ENCODE assay signal across 21 cellular contexts in genomic region chr17:15469260-15469659, GRCh38. TPM values are rescaled to one million over a fixed set of nuclear protein-coding genes. Genes with fewer than 3 reads are reported as not detected.
A peak's percentile ranks its signal among the peaks of the same experiment; 100 is the strongest.
DNase-seq lines count a peak whose midpoint lies in the region; ATAC-seq, FAIRE-seq and TF ChIP-seq lines count a peak whose summit lies in the region.
"Had no signal": no experiment of that assay in that cellular context is flagged by ENCODE, and none has a peak within 500 bp of the region (broad histone marks: within the 10 kb centered on the region; RNA-seq: fewer than 3 reads in every experiment).

No MANE protein-coding gene starts in this region.

- H3F3A ChIP-seq in SK-N-SH (replicated peaks; ENCODE audit: insufficient read depth), result peaks cover 3% of the 10 kb centered on the region

- FAIRE-seq in frontal cortex (lab: Jason Lieb, UNC), result no peak
- FAIRE-seq: D721Med had no signal

- H3K36me3 Mint-ChIP-seq in activated CD8-positive, alpha-beta T cell treated with anti-CD3 and anti-CD28 coated beads, Interleukin-2, amount 10 ng/mL, durations not matched to agents 7 days and 5 days (ENCODE audit: low read depth), result no peaks in the 10 kb centered on the region
- H3K36me3 Mint-ChIP-seq in CD14-positive monocyte, result no peaks in the 10 kb centered on the region
- H3K36me3 Mint-ChIP-seq: memory B cell had no signal

- 0 out of 2 replicates have a peak overlapping the region, but pooled peaks have one; percentile 45 for H3K4me2 ChIP-seq in SK-N-SH

- H3K27ac ChIP-seq in HEK293 (ENCODE audit: extremely low read depth, low read depth, low read length), result no peak overlapping the region
- H3K27ac ChIP-seq in SK-N-SH (ENCODE audit: low read depth in 2 of 2, low read length in 1 of 2), result peak overlapping the region in 1 of 2 experiments; percentile 34; a peak in 1 of 4 replicates
- no peak overlapping the region for H3K27ac ChIP-seq in psoas muscle

- no peaks in the 10 kb centered on the region for H4K20me1 ChIP-seq in SK-N-SH (ENCODE audit: insufficient read depth)

- H3K27me3 ChIP-seq in SK-N-SH (ENCODE audit: insufficient read depth) (no peaks in the 10 kb centered on the region), psoas muscle (ENCODE audit: insufficient read depth in 3 of 3, low read length in 2 of 3) (no peaks in the 10 kb centered on the region)

- 57% methylated on average over 3 of the region's 7 CpGs for WGBS in SK-N-SH (ENCODE audit: low lambda C conversion rate)
- 34 to 59% (median 43%) methylated on average over 7 of the region's 7 CpGs for WGBS in psoas muscle, 3 donors

- H3K36me3 ChIP-seq in HEK293 (ENCODE audit: control insufficient read depth in 2 of 2, insufficient read depth in 1 of 2, low read length in 2 of 2), result peaks cover 4 to 5% of the 10 kb centered on the region in 2 experiments; a peak in 2 of 3 replicates
- no peaks in the 10 kb centered on the region for H3K36me3 ChIP-seq in SK-N-SH (replicated peaks in 1 of 2; ENCODE audit: control insufficient read depth in 1 of 2, insufficient read depth in 2 of 2, low read length in 1 of 2)
- H3K36me3 ChIP-seq in psoas muscle (ENCODE audit: insufficient read depth in 1 of 2, low read depth in 1 of 2), result no peaks in the 10 kb centered on the region

- H3K4me3 Mint-ChIP-seq in activated CD8-positive, alpha-beta T cell treated with anti-CD3 and anti-CD28 coated beads, Interleukin-2, amount 10 ng/mL, durations not matched to agents 7 days and 5 days, result no peak overlapping the region
- no peak overlapping the region for H3K4me3 Mint-ChIP-seq in CD14-positive monocyte
- H3K4me3 Mint-ChIP-seq: activated naive CD8-positive, alpha-beta T cell treated with anti-CD3 and anti-CD28 coated beads, Interleukin-2, amount 10 ng/mL, durations not matched to agents 7 days and 5 days; activated T-cell treated with anti-CD3 and anti-CD28 coated beads, Interleukin-2, amount 50 U/mL, for 24 hours; memory B cell; nephron progenitor cell had no signal

- TF ChIP-seq CTCF in HEK293 (tag by site-specific recombination; IDR thresholded peaks at IDR 0.05) (no peak), SK-N-SH (IDR thresholded peaks at IDR 0.05) (no peak), fibroblast of pulmonary artery (IDR thresholded peaks at IDR 0.05; ENCODE audit: low read length, missing control alignments) (no peak), psoas muscle (IDR thresholded peaks at IDR 0.05) (no peak), CD14-positive monocyte (IDR thresholded peaks at IDR 0.05) (no peak)

- H3K79me2 ChIP-seq in SK-N-SH (ENCODE audit: insufficient read depth), result no peaks in the 10 kb centered on the region

- H3K4me1 ChIP-seq in HEK293 (ENCODE audit: control insufficient read depth, insufficient read depth, low read length), result no peaks in the 10 kb centered on the region
- H3K4me1 ChIP-seq in SK-N-SH (ENCODE audit: control insufficient read depth in 1 of 2, insufficient read depth in 2 of 2, low read depth in 1 of 2, low read length in 1 of 2), result peaks cover 11 to 26% of the 10 kb centered on the region in 2 experiments; a peak in 1 of 4 replicates
- peaks cover under 1% of the 10 kb centered on the region for H3K4me1 ChIP-seq in psoas muscle

- peak; percentile 15; the same call in 1 of the 2 replicates for TF ChIP-seq RAD21 in SK-N-SH (IDR thresholded peaks at IDR 0.05; ENCODE audit: low read length)

- TF ChIP-seq EP300 in SK-N-SH (IDR thresholded peaks at IDR 0.05; ENCODE audit: borderline replicate concordance in 1 of 2, low read depth in 1 of 2, low read length in 1 of 2), result peak in 1 of 2 experiments; percentile 12; a peak in 1 of 4 replicates

- POLR2A ChIA-PET in HEK293 (lab: Yijun Ruan, JAX), result no interaction called here
- POLR2A ChIA-PET in SK-N-SH (lab: Yijun Ruan, JAX), result no interaction called here
- POLR2A ChIA-PET in activated CD8-positive, alpha-beta T cell treated with anti-CD3 and anti-CD28 coated beads, Interleukin-2, amount 10 ng/mL, durations not matched to agents 7 days and 5 days (lab: Charles Lee), result no interaction called here

- no peak overlapping the region for H2AFZ ChIP-seq in SK-N-SH (ENCODE audit: low read depth)

- H3K4me3 ChIP-seq in HEK293 (ENCODE audit: low read depth, low read length) (no peak overlapping the region), SK-N-SH (ENCODE audit: low read depth in 2 of 2, low read length in 1 of 2) (no peak overlapping the region), fibroblast of pulmonary artery (replicated peaks; ENCODE audit: low read depth, low read length) (no peak overlapping the region), psoas muscle (no peak overlapping the region)

- CTCF ChIA-PET in HEK293 (lab: Yijun Ruan, JAX), result interaction anchor here (0.6 to 1.3 kb wide), 2 partner anchors 19 to 34 kb away, joined by 4 to 5 read pairs; no protein-coding TSS in a partner anchor
- CTCF ChIA-PET in SK-N-SH (lab: Yijun Ruan, JAX), result interaction anchor here (1.3 kb wide), 1 partner anchor 33 kb away, joined by 3 read pairs; no protein-coding TSS in a partner anchor
- CTCF ChIA-PET in activated CD8-positive, alpha-beta T cell treated with anti-CD3 and anti-CD28 coated beads, Interleukin-2, amount 10 ng/mL, durations not matched to agents 7 days and 5 days (lab: Charles Lee), result no interaction called here

- no peaks in the 10 kb centered on the region for H3K9me3 ChIP-seq in HEK293 (ENCODE audit: control insufficient read depth, insufficient read depth, low read depth, low read length)
- H3K9me3 ChIP-seq in SK-N-SH, result no peaks in the 10 kb centered on the region
- no peaks in the 10 kb centered on the region for H3K9me3 ChIP-seq in psoas muscle

- no peaks in the 10 kb centered on the region for H3K4me1 Mint-ChIP-seq in activated CD8-positive, alpha-beta T cell treated with anti-CD3 and anti-CD28 coated beads, Interleukin-2, amount 10 ng/mL, durations not matched to agents 7 days and 5 days (ENCODE audit: low read depth)
- no peaks in the 10 kb centered on the region for H3K4me1 Mint-ChIP-seq in CD14-positive monocyte
- H3K4me1 Mint-ChIP-seq: activated naive CD8-positive, alpha-beta T cell treated with anti-CD3 and anti-CD28 coated beads, Interleukin-2, amount 10 ng/mL, durations not matched to agents 7 days and 5 days; memory B cell had no signal

- no peak overlapping the region for H3K27ac Mint-ChIP-seq in activated CD8-positive, alpha-beta T cell treated with anti-CD3 and anti-CD28 coated beads, Interleukin-2, amount 10 ng/mL, durations not matched to agents 7 days and 5 days
- no peak overlapping the region for H3K27ac Mint-ChIP-seq in CD14-positive monocyte
- H3K27ac Mint-ChIP-seq: activated naive CD8-positive, alpha-beta T cell treated with anti-CD3 and anti-CD28 coated beads, Interleukin-2, amount 10 ng/mL, durations not matched to agents 7 days and 5 days; activated T-cell treated with anti-CD3 and anti-CD28 coated beads, Interleukin-2, amount 50 U/mL, for 24 hours; memory B cell; nephron progenitor cell had no signal

- ATAC-seq in psoas muscle, result peak in 3 of 4 donors; percentile 40 to 56 (median 45)
- ATAC-seq in activated CD8-positive, alpha-beta T cell treated with anti-CD3 and anti-CD28 coated beads, Interleukin-2, amount 10 ng/mL, durations not matched to agents 7 days and 5 days, result no peak

- H3K9me3 Mint-ChIP-seq in activated CD8-positive, alpha-beta T cell treated with anti-CD3 and anti-CD28 coated beads, Interleukin-2, amount 10 ng/mL, durations not matched to agents 7 days and 5 days (ENCODE audit: insufficient read depth), result no peaks in the 10 kb centered on the region
- H3K9me3 Mint-ChIP-seq in CD14-positive monocyte, result no peaks in the 10 kb centered on the region
- H3K9me3 Mint-ChIP-seq: activated naive CD8-positive, alpha-beta T cell treated with anti-CD3 and anti-CD28 coated beads, Interleukin-2, amount 10 ng/mL, durations not matched to agents 7 days and 5 days; activated T-cell treated with anti-CD3 and anti-CD28 coated beads, Interleukin-2, amount 50 U/mL, for 24 hours; memory B cell; nephron progenitor cell had no signal

- DNase-seq in SK-N-SH (peak; percentile 54), fibroblast of pulmonary artery (ENCODE audit: low read depth) (peak; percentile 47), psoas muscle (peak; percentile 59 to 74), frontal cortex (ENCODE audit: low spot score in 2 of 2) (no peak), NCI-H1105 treated with DMSO at 0.1 percent for 48 hours (lab: John Stamatoyannopoulos, UW) (no peak), CD14-positive monocyte (ENCODE audit: low spot score) (no peak)
- DNase-seq in activated CD8-positive, alpha-beta T cell treated with anti-CD3 and anti-CD28 coated beads, Interleukin-2, amount 10 ng/mL, durations not matched to agents 7 days and 5 days, result no peak
- DNase-seq: activated CD4-positive, alpha-beta T cell treated with anti-CD3 and anti-CD28 coated beads, Interleukin-2, amount 50 U/mL, for 4 hours; activated naive CD8-positive, alpha-beta T cell treated with anti-CD3 and anti-CD28 coated beads, Interleukin-2, amount 10 ng/mL, durations not matched to agents 7 days and 5 days; activated T-cell treated with anti-CD3 and anti-CD28 coated beads, Interleukin-2, amount 50 U/mL, for 24 hours; AML-193; GOT3; NCI-H1436 treated with DMSO at 0.1 percent for 48 hours; NCI-H446 treated with DMSO at 0.1 percent for 48 hours; nephron progenitor cell; retina; stimulated activated CD4-positive, alpha-beta T cell treated with anti-CD3 and anti-CD28 coated beads, Interleukin-2, amount 100 ng/mL, for 24 hours; T-helper 9 cell had no signal

- no peaks in the 10 kb centered on the region for H3K9me2 ChIP-seq in SK-N-SH

- H3K27me3 Mint-ChIP-seq in activated CD8-positive, alpha-beta T cell treated with anti-CD3 and anti-CD28 coated beads, Interleukin-2, amount 10 ng/mL, durations not matched to agents 7 days and 5 days (ENCODE audit: low read depth), result no peaks in the 10 kb centered on the region
- peaks cover 0 to 3% (median 0%) of the 10 kb centered on the region in 3 donors for H3K27me3 Mint-ChIP-seq in CD14-positive monocyte (ENCODE audit: low read depth in 3 of 3)
- H3K27me3 Mint-ChIP-seq: activated naive CD8-positive, alpha-beta T cell treated with anti-CD3 and anti-CD28 coated beads, Interleukin-2, amount 10 ng/mL, durations not matched to agents 7 days and 5 days; activated T-cell treated with anti-CD3 and anti-CD28 coated beads, Interleukin-2, amount 50 U/mL, for 24 hours; memory B cell had no signal

- H3K9ac ChIP-seq in SK-N-SH, result no peak overlapping the region

- intact Hi-C loops in psoas muscle (cut with DNase I) (no loop called here), CD14-positive monocyte (cut with micrococcal nuclease) (no loop called here)

TF ChIP-seq in HEK293, 187 proteins besides CTCF, POLR2A, EP300 and RAD21 (continues in another document):
- TF ChIP-seq MEIS1 (CRISPR knock-in tag; IDR thresholded peaks at IDR 0.05; ENCODE audit: borderline replicate concordance), result no peak

RNA-seq across cellular contexts. Expression of gene CDRT4, which starts 1.8 kb away (rescaled TPM):
- 3.8 and 4.6 TPM in 2 replicates for polyA plus RNA-seq in SK-N-SH (2012; rRNA removed)
- 0.15 and 0.39 TPM in 2 replicates for polyA plus RNA-seq in SK-N-SH (2012; cell fraction: cytosol; rRNA removed)
- polyA plus RNA-seq in SK-N-SH (2012; cell fraction: nucleus; rRNA removed), result 39.1 and 56.6 TPM in 2 replicates
- total RNA-seq in psoas muscle, result 1 to 10 TPM in 1 of 4 donors, under 1 TPM in 3; 0.62 to 2.0 (median 0.86) TPM
- under 1 TPM in 2 of 3 donors, not detected in 1; 0.29 to 0.31 TPM for polyA plus RNA-seq in psoas muscle
- total RNA-seq in activated CD8-positive, alpha-beta T cell treated with anti-CD3 and anti-CD28 coated beads, Interleukin-2, amount 10 ng/mL, durations not matched to agents 7 days and 5 days, result 1 to 10 TPM; 6.1 to 6.2 TPM
- 6.9 TPM for total RNA-seq in frontal cortex
- polyA plus RNA-seq in CD14-positive monocyte, result under 1 TPM in 1 of 2 donors, not detected in 1; 0.34 TPM

Comparison
In these comparisons a context has a peak if more than half of its experiments do, and no peak if none do; other contexts are left out.
1. DNase-seq: peak in SK-N-SH (single experiment), fibroblast of pulmonary artery (single experiment) and psoas muscle (2 of 2); none in activated CD8-positive, alpha-beta T cell treated with anti-CD3 and anti-CD28 coated beads, Interleukin-2, amount 10 ng/mL, durations not matched to agents 7 days and 5 days (single experiment), frontal cortex (0 of 2), NCI-H1105 treated with DMSO at 0.1 percent for 48 hours (single experiment) and CD14-positive monocyte (single experiment).